28 cellular contexts compared by ENCODE assay signal in the genomic region with DNA sequence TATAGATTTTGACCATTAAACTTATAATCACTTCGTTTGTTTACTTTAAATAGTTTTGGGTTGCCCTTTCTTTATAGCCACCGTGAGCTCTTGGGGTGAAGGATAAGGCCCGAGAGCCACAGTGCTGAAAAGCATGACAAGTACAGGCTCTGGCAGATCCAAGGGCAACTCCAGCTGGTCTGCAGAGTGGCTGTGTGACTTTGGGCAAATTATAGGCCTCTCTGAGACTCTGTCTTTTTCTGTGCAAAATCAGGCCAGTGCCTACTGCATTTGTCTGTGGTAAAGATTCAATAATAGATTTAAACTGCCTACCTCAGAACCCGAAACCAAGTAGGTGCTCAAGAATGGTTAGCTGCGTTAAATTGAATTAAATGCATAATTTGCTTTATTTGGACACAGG.
"Had no signal": no experiment of that assay in that cellular context is flagged by ENCODE, and none has a peak within 500 bp of the region (broad histone marks: within the 10 kb centered on the region; RNA-seq: fewer than 3 reads in every experiment).

No MANE protein-coding gene starts in this region.

- H3K4me3 Mint-ChIP-seq: stimulated activated effector memory CD8-positive, alpha-beta T cell treated with anti-CD3 and anti-CD28 coated beads, Interleukin-12 subunit alpha, Interleukin-12 subunit beta, amount 100 ng/mL, for 72 hours; stimulated activated memory B cell treated with anti-CD40 and anti-IgM and Interleukin-4, amounts not matched to agents 10 μg/mL and 1 μg/mL and 100 μg/mL, for 72 hours; stimulated activated naive B cell treated with anti-CD40 and anti-IgM and Interleukin-4, amounts not matched to agents 10 μg/mL and 1 μg/mL and 100 μg/mL, for 72 hours; stimulated activated naive CD8-positive, alpha-beta T cell treated with anti-CD3 and anti-CD28 coated beads, Interleukin-15, amount 100 ng/mL, for 72 hours; stimulated activated naive CD8-positive, alpha-beta T cell treated with anti-CD3 and anti-CD28 coated beads, Interleukin-15, Interleukin-2, amounts not matched to agents 100 ng/mL and 50 ng/mL, for 24 hours; type B pancreatic cell had no signal

- H3K9me3 Mint-ChIP-seq: stimulated activated effector memory CD8-positive, alpha-beta T cell treated with anti-CD3 and anti-CD28 coated beads, Interleukin-12 subunit alpha, Interleukin-12 subunit beta, amount 100 ng/mL, for 72 hours; type B pancreatic cell had no signal

- H3K4me1 Mint-ChIP-seq: stimulated activated effector memory CD8-positive, alpha-beta T cell treated with anti-CD3 and anti-CD28 coated beads, Interleukin-12 subunit alpha, Interleukin-12 subunit beta, amount 100 ng/mL, for 72 hours; stimulated activated memory B cell treated with anti-CD40 and anti-IgM and Interleukin-4, amounts not matched to agents 10 μg/mL and 1 μg/mL and 100 μg/mL, for 72 hours; stimulated activated naive B cell treated with anti-CD40 and anti-IgM and Interleukin-4, amounts not matched to agents 10 μg/mL and 1 μg/mL and 100 μg/mL, for 72 hours; stimulated activated naive CD8-positive, alpha-beta T cell treated with anti-CD3 and anti-CD28 coated beads, Interleukin-15, amount 100 ng/mL, for 72 hours had no signal

- H3K27me3 ChIP-seq: stomach, suprapubic skin, testis, thyroid gland, tibial artery, tibial nerve, transverse colon, upper lobe of left lung, upper lobe of right lung, uterus, vagina had no signal

- H3K4me3 ChIP-seq: stomach, suprapubic skin, testis, thoracic aorta, thyroid gland, tibial artery, tibial nerve, transverse colon, upper lobe of left lung, upper lobe of right lung, uterus, vagina had no signal

- H3K36me3 Mint-ChIP-seq: stimulated activated effector memory CD8-positive, alpha-beta T cell treated with anti-CD3 and anti-CD28 coated beads, Interleukin-12 subunit alpha, Interleukin-12 subunit beta, amount 100 ng/mL, for 72 hours; stimulated activated memory B cell treated with anti-CD40 and anti-IgM and Interleukin-4, amounts not matched to agents 10 μg/mL and 1 μg/mL and 100 μg/mL, for 72 hours; type B pancreatic cell had no signal

- DNase-seq: stimulated activated CD4-positive, alpha-beta T cell treated with anti-CD3 and anti-CD28 coated beads, Interleukin-2, amount 100 ng/mL, for 48 hours; stimulated activated CD4-positive, alpha-beta T cell treated with anti-CD3 and anti-CD28 coated beads, Interleukin-4, amount 100 ng/mL, for 1 hour; stimulated activated CD4-positive, alpha-beta T cell treated with anti-CD3 and anti-CD28 coated beads, Interleukin-4, amount 100 ng/mL, for 24 hours; stimulated activated CD4-positive, alpha-beta T cell treated with anti-CD3 and anti-CD28 coated beads, Interleukin-4, amount 100 ng/mL, for 4 hours; stimulated activated CD8-positive, alpha-beta memory T cell treated with anti-CD3 and anti-CD28 coated beads, Interleukin-4, amount 100 ng/mL, for 48 hours; stimulated activated naive B cell treated with anti-CD40 and anti-IgM and Interleukin-4, amounts not matched to agents 10 μg/mL and 1 μg/mL and 100 μg/mL, for 72 hours; stimulated activated naive CD4-positive, alpha-beta T cell; stimulated activated naive CD4-positive, alpha-beta T cell treated with Interleukin-2 at 50 U/mL for 16 hours; stimulated activated naive CD8-positive, alpha-beta T cell treated with anti-CD3 and anti-CD28 coated beads, Interleukin-15, amount 100 ng/mL, for 72 hours; stimulated activated naive CD8-positive, alpha-beta T cell treated with anti-CD3 and anti-CD28 coated beads, Interleukin-15, Interleukin-2, amounts not matched to agents 100 U/mL and 50 U/mL, for 24 hours; stomach; testis; thyroid gland; tibial artery; transverse colon; trophoblast cell; upper lobe of left lung; upper lobe of right lung; uterus had no signal

- ATAC-seq: stimulated activated effector memory CD8-positive, alpha-beta T cell treated with anti-CD3 and anti-CD28 coated beads, Interleukin-12 subunit alpha, Interleukin-12 subunit beta, amount 100 ng/mL, for 72 hours; stimulated activated memory B cell treated with anti-CD40 and anti-IgM and Interleukin-4, amounts not matched to agents 10 μg/mL and 1 μg/mL and 100 μg/mL, for 72 hours; stimulated activated naive B cell treated with anti-CD40 and anti-IgM and Interleukin-4, amounts not matched to agents 10 μg/mL and 1 μg/mL and 100 μg/mL, for 72 hours; stimulated activated naive CD8-positive, alpha-beta T cell treated with anti-CD3 and anti-CD28 coated beads, Interleukin-15, amount 100 ng/mL, for 72 hours; stimulated activated naive CD8-positive, alpha-beta T cell treated with anti-CD3 and anti-CD28 coated beads, Interleukin-15, Interleukin-2, amounts not matched to agents 100 U/mL and 50 U/mL, for 24 hours; upper lobe of right lung had no signal

- H3K4me1 ChIP-seq: stomach, testis, thyroid gland, tibial artery, tibial nerve, transverse colon, upper lobe of left lung, upper lobe of right lung, uterus, vagina had no signal

- H3K9me3 ChIP-seq: stomach, suprapubic skin, testis, thoracic aorta, thyroid gland, tibial artery, tibial nerve, transverse colon, upper lobe of left lung, upper lobe of right lung, uterus, vagina had no signal

- FAIRE-seq: urothelium cell line had no signal

- H3K27ac Mint-ChIP-seq: stimulated activated effector memory CD8-positive, alpha-beta T cell treated with anti-CD3 and anti-CD28 coated beads, Interleukin-12 subunit alpha, Interleukin-12 subunit beta, amount 100 ng/mL, for 72 hours; stimulated activated memory B cell treated with anti-CD40 and anti-IgM and Interleukin-4, amounts not matched to agents 10 μg/mL and 1 μg/mL and 100 μg/mL, for 72 hours; stimulated activated naive B cell treated with anti-CD40 and anti-IgM and Interleukin-4, amounts not matched to agents 10 μg/mL and 1 μg/mL and 100 μg/mL, for 72 hours; stimulated activated naive CD8-positive, alpha-beta T cell treated with anti-CD3 and anti-CD28 coated beads, Interleukin-15, Interleukin-2, amounts not matched to agents 100 ng/mL and 50 ng/mL, for 24 hours; type B pancreatic cell had no signal

- H3K36me3 ChIP-seq: stomach, suprapubic skin, thoracic aorta, thyroid gland, tibial artery, tibial nerve, transverse colon, upper lobe of left lung, upper lobe of right lung, uterus, vagina had no signal

- H3K27me3 Mint-ChIP-seq: stimulated activated memory B cell treated with anti-CD40 and anti-IgM and Interleukin-4, amounts not matched to agents 10 μg/mL and 1 μg/mL and 100 μg/mL, for 72 hours; stimulated activated naive CD8-positive, alpha-beta T cell treated with anti-CD3 and anti-CD28 coated beads, Interleukin-15, amount 100 ng/mL, for 72 hours; type B pancreatic cell had no signal

- H3K27ac ChIP-seq: stomach, suprapubic skin, testis, thoracic aorta, thyroid gland, tibial artery, tibial nerve, transverse colon, upper lobe of left lung, upper lobe of right lung, uterus, vagina had no signal
